ENCODE assay signal across 33 cellular contexts in the genomic region with DNA sequence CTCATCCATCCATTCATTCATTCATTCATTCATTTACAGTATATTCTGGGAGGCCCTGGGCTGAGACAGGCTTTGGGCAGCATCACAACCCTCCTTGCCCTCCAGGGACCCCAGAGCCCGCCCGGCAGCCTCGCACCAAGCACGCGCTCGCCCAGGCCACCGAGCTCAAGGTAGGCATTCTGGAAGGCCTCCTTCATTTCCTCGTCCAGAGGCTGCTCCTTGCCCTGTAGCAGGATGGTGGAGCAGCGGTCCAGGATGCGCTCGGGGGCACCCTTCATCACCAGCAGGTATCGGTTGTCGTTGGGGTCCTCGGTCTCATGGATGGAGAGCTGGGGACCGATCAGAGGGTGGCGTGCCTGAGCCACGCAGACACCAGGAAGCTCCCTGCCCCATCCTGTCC. TPM values are rescaled to one million over a fixed set of nuclear protein-coding genes. Genes with fewer than 3 reads are reported as not detected.
"Had no signal": no experiment of that assay in that cellular context is flagged by ENCODE, and none has a peak within 500 bp of the region (broad histone marks: within the 10 kb centered on the region; RNA-seq: fewer than 3 reads in every experiment).

No MANE protein-coding gene starts in this region.

- H3K27me3 ChIP-seq: brain microvascular endothelial cell, esophagus muscularis mucosa had no signal

- FAIRE-seq: astrocyte, bronchial epithelial cell, colon had no signal

- DNase-seq: activated B cell treated with CpG ODN at 0.5 μM for 24 hours; activated CD4-positive, alpha-beta T cell treated with anti-CD3 and anti-CD28 coated beads for 48 hours; activated CD4-positive, alpha-beta T cell treated with anti-CD3 and anti-CD28 coated beads, Interleukin-2, amount 50 U/mL, for 1 hour; activated CD4-positive, alpha-beta T cell treated with anti-CD3 and anti-CD28 coated beads, Interleukin-2, amount 50 U/mL, for 48 hours; activated CD8-positive, alpha-beta memory T cell treated with anti-CD3 and anti-CD28 coated beads for 24 hours; activated CD8-positive, alpha-beta T cell treated with anti-CD3 and anti-CD28 coated beads for 36 hours; activated effector memory CD4-positive, alpha-beta T cell treated with Interleukin-2 at 50 U/mL for 16 hours; activated gamma-delta T cell treated with Interleukin-2 at 50 U/mL for 16 hours; activated naive CD4-positive, alpha-beta T cell treated with anti-CD3 and anti-CD28 coated beads, Interleukin-2, amount 50 U/mL, for 16 hours; activated naive CD4-positive, alpha-beta T cell treated with Interleukin-2 at 50 U/mL for 16 hours; activated T-cell treated with anti-CD3 and anti-CD28 coated beads, Interleukin-2, amount 50 U/mL, for 4 hours; amniotic stem cell; anterior cingulate cortex; brain microvascular endothelial cell; cortex of kidney; dermis blood vessel endothelial cell; effector CD4-positive, alpha-beta T cell; effector memory CD8-positive, alpha-beta T cell; erythroblast; foreskin keratinocyte; T-helper 1 cell; T-helper 17 cell; T1000; WERI-Rb-1 had no signal

- H3K4me1 ChIP-seq: esophagus muscularis mucosa, foreskin keratinocyte, gastroesophageal sphincter had no signal

- H3K27ac ChIP-seq: brain microvascular endothelial cell, esophagus muscularis mucosa, foreskin keratinocyte, gastroesophageal sphincter, WERI-Rb-1 had no signal

- ATAC-seq: activated CD4-positive, CD25-positive, alpha-beta regulatory T cell treated with anti-CD3 and anti-CD28 coated beads, Interleukin-2, amount 50 U/mL, for 24 hours; activated CD8-positive, alpha-beta T cell treated with anti-CD3 and anti-CD28 coated beads for 36 hours; activated T-cell treated with anti-CD3 and anti-CD28 coated beads, Interleukin-2, amount 50 U/mL, for 4 hours; activated T-helper 17 cell treated with anti-CD3 and anti-CD28 coated beads, Interleukin-2, amount 50 U/mL, for 72 hours; effector memory CD8-positive, alpha-beta T cell; foreskin keratinocyte; gastroesophageal sphincter; T-helper 17 cell had no signal

- H3K9me3 ChIP-seq: esophagus muscularis mucosa, gastroesophageal sphincter had no signal

- H3K36me3 ChIP-seq: brain microvascular endothelial cell, gastroesophageal sphincter had no signal

- H3K4me3 ChIP-seq: esophagus muscularis mucosa, gastroesophageal sphincter had no signal

RNA-seq across cellular contexts. Expression of a gene that starts 15.6 kb away (rescaled TPM):
- total RNA-seq: bronchial epithelial cell had no signal

RNA-seq across cellular contexts. Expression of a gene that starts 50.2 kb away (rescaled TPM):
- total RNA-seq: cardiac septum, dermis blood vessel endothelial cell, foreskin keratinocyte, gastroesophageal sphincter, glomerular endothelial cell had no signal
